ENCODE assay signal across 1 cellular context in the genomic region with DNA sequence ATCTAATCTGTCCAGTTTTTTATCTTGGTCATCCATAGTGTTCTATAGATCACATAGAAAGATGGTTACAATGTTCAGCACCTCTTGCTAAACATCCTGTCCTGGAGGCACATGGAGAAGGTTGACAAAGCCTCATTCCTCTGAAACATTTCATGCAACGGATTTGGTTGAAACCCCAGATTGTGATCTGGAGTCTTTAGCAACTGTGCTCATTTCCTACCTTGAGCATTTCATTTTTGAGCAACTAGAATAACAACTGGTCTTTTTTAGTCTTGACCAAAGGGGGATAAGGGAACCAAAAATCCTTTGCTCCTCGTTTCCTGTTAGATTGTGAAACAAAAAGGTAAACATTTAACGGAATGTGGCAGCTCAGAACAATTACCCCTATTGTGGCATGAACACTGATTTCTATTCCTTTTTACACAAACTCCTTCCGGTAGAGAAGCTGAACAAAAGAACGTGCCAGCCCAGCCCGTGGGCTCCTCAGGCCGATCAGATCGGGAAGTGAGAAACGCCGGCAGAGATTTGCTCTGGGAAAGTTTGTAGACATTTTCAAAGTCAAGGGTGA.
TF ChIP-seq lines count a peak whose summit lies in the region.

No MANE protein-coding gene starts in this region.

TF ChIP-seq in HepG2, 621 proteins besides CTCF, POLR2A, EP300 and RAD21 (continued from another document and continues in another):
- TF ChIP-seq, protein P1, sequence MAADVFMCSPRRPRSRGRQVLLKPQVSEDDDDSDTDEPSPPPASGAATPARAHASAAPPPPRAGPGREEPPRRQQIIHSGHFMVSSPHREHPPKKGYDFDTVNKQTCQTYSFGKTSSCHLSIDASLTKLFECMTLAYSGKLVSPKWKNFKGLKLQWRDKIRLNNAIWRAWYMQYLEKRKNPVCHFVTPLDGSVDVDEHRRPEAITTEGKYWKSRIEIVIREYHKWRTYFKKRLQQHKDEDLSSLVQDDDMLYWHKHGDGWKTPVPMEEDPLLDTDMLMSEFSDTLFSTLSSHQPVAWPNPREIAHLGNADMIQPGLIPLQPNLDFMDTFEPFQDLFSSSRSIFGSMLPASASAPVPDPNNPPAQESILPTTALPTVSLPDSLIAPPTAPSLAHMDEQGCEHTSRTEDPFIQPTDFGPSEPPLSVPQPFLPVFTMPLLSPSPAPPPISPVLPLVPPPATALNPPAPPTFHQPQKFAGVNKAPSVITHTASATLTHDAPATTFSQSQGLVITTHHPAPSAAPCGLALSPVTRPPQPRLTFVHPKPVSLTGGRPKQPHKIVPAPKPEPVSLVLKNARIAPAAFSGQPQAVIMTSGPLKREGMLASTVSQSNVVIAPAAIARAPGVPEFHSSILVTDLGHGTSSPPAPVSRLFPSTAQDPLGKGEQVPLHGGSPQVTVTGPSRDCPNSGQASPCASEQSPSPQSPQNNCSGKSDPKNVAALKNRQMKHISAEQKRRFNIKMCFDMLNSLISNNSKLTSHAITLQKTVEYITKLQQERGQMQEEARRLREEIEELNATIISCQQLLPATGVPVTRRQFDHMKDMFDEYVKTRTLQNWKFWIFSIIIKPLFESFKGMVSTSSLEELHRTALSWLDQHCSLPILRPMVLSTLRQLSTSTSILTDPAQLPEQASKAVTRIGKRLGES (CRISPR knock-in tag; IDR thresholded peaks at IDR 0.05; ENCODE audit: borderline replicate concordance) = no peak
- TF ChIP-seq, protein P2, sequence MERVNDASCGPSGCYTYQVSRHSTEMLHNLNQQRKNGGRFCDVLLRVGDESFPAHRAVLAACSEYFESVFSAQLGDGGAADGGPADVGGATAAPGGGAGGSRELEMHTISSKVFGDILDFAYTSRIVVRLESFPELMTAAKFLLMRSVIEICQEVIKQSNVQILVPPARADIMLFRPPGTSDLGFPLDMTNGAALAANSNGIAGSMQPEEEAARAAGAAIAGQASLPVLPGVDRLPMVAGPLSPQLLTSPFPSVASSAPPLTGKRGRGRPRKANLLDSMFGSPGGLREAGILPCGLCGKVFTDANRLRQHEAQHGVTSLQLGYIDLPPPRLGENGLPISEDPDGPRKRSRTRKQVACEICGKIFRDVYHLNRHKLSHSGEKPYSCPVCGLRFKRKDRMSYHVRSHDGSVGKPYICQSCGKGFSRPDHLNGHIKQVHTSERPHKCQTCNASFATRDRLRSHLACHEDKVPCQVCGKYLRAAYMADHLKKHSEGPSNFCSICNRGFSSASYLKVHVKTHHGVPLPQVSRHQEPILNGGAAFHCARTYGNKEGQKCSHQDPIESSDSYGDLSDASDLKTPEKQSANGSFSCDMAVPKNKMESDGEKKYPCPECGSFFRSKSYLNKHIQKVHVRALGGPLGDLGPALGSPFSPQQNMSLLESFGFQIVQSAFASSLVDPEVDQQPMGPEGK (CRISPR knock-in tag; IDR thresholded peaks at IDR 0.05) = peak; percentile 44; the same call in 1 of the 2 replicates
- peak; percentile 80; the same call in 1 of the 2 replicates for TF ChIP-seq THAP11 (CRISPR knock-in tag; IDR thresholded peaks at IDR 0.05)
- TF ChIP-seq ZNF724P (CRISPR knock-in tag; IDR thresholded peaks at IDR 0.05; ENCODE audit: borderline replicate concordance) = no peak
- no peak for TF ChIP-seq SIN3A (IDR thresholded peaks at IDR 0.05; ENCODE audit: borderline replicate concordance, low read depth, low read length)
- TF ChIP-seq ZSCAN21 (CRISPR knock-in tag; IDR thresholded peaks at IDR 0.05; ENCODE audit: borderline replicate concordance) = 0 out of 2 replicates have a peak, but pooled peaks have one; percentile 39
- no peak for TF ChIP-seq E2F2 (CRISPR knock-in tag; IDR thresholded peaks at IDR 0.05; ENCODE audit: borderline replicate concordance)
- TF ChIP-seq, protein P3, sequence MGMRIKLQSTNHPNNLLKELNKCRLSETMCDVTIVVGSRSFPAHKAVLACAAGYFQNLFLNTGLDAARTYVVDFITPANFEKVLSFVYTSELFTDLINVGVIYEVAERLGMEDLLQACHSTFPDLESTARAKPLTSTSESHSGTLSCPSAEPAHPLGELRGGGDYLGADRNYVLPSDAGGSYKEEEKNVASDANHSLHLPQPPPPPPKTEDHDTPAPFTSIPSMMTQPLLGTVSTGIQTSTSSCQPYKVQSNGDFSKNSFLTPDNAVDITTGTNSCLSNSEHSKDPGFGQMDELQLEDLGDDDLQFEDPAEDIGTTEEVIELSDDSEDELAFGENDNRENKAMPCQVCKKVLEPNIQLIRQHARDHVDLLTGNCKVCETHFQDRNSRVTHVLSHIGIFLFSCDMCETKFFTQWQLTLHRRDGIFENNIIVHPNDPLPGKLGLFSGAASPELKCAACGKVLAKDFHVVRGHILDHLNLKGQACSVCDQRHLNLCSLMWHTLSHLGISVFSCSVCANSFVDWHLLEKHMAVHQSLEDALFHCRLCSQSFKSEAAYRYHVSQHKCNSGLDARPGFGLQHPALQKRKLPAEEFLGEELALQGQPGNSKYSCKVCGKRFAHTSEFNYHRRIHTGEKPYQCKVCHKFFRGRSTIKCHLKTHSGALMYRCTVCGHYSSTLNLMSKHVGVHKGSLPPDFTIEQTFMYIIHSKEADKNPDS (CRISPR knock-in tag; IDR thresholded peaks at IDR 0.05) = 0 out of 2 replicates have a peak, but pooled peaks have one; percentile 55
- TF ChIP-seq ZEB1 (IDR thresholded peaks at IDR 0.05; ENCODE audit: insufficient replicate concordance, low read depth) = peak; percentile 78
- TF ChIP-seq SALL1 (CRISPR knock-in tag; IDR thresholded peaks at IDR 0.05) = peak; percentile 50; the same call in 1 of the 2 replicates
- TF ChIP-seq ZFP90 (CRISPR knock-in tag; IDR thresholded peaks at IDR 0.05; ENCODE audit: borderline replicate concordance) = no peak; the same call in 1 of the 2 replicates
- TF ChIP-seq BCLAF1 (IDR thresholded peaks at IDR 0.05) = no peak
- no peak for TF ChIP-seq ZNF329 (CRISPR knock-in tag; IDR thresholded peaks at IDR 0.05; ENCODE audit: low read depth)
- peak; percentile 50; the same call in 1 of the 2 replicates for TF ChIP-seq NR2F6 (IDR thresholded peaks at IDR 0.05)
- TF ChIP-seq NR2F6 (CRISPR knock-in tag; IDR thresholded peaks at IDR 0.05) = peak; percentile 63
- peak; percentile 90; the same call in 1 of the 2 replicates for TF ChIP-seq SSRP1 (CRISPR knock-in tag; IDR thresholded peaks at IDR 0.05)
- TF ChIP-seq ZBTB8A (CRISPR knock-in tag; IDR thresholded peaks at IDR 0.05; ENCODE audit: borderline replicate concordance, low read depth) = no peak
- peak; percentile 73; the same call in 1 of the 2 replicates for TF ChIP-seq BCL6 (CRISPR knock-in tag; IDR thresholded peaks at IDR 0.05)
- 0 out of 2 replicates have a peak, but pooled peaks have one; percentile 62 for TF ChIP-seq KDM2A (CRISPR knock-in tag; IDR thresholded peaks at IDR 0.05; ENCODE audit: borderline replicate concordance, low read depth)
- TF ChIP-seq IKZF1 (IDR thresholded peaks at IDR 0.05) = no peak
- no peak; the same call in 1 of the 2 replicates for TF ChIP-seq HOXD1 (CRISPR knock-in tag; IDR thresholded peaks at IDR 0.05)
- TF ChIP-seq, protein P4, sequence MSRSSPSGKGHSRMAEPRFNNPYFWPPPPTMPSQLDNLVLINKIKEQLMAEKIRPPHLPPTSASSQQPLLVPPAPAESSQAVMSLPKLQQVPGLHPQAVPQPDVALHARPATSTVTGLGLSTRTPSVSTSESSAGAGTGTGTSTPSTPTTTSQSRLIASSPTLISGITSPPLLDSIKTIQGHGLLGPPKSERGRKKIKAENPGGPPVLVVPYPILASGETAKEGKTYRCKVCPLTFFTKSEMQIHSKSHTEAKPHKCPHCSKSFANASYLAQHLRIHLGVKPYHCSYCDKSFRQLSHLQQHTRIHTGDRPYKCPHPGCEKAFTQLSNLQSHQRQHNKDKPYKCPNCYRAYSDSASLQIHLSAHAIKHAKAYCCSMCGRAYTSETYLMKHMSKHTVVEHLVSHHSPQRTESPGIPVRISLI (CRISPR knock-in tag; IDR thresholded peaks at IDR 0.05; ENCODE audit: borderline replicate concordance) = peak; percentile 44; the same call in 1 of the 2 replicates
- TF ChIP-seq MYPOP (CRISPR knock-in tag; IDR thresholded peaks at IDR 0.05) = peak; percentile 7; the same call in 1 of the 2 replicates
- no peak for TF ChIP-seq NR0B2 (CRISPR knock-in tag; IDR thresholded peaks at IDR 0.05)
- TF ChIP-seq KDM3A (CRISPR knock-in tag; IDR thresholded peaks at IDR 0.05; ENCODE audit: low read depth) = 0 out of 2 replicates have a peak, but pooled peaks have one; percentile 34
- no peak for TF ChIP-seq REXO4 (CRISPR knock-in tag; IDR thresholded peaks at IDR 0.05; ENCODE audit: borderline replicate concordance)
- TF ChIP-seq ZNF501 (CRISPR knock-in tag; IDR thresholded peaks at IDR 0.05) = peak; percentile 40; the same call in 1 of the 2 replicates
- 0 out of 2 replicates have a peak, but pooled peaks have one; percentile 45 for TF ChIP-seq ZC3H13 (CRISPR knock-in tag; IDR thresholded peaks at IDR 0.05)
- TF ChIP-seq FOXM1 (CRISPR knock-in tag; IDR thresholded peaks at IDR 0.05) = no peak
- TF ChIP-seq ETV6 (CRISPR knock-in tag; conservative IDR thresholded peaks at IDR 0.05) = 0 out of 2 replicates have a peak, but pooled peaks have one; percentile 53
- peak; percentile 47; the same call in 1 of the 2 replicates for TF ChIP-seq HNF4A (CRISPR knock-in tag; IDR thresholded peaks at IDR 0.05)
- TF ChIP-seq, protein P5, sequence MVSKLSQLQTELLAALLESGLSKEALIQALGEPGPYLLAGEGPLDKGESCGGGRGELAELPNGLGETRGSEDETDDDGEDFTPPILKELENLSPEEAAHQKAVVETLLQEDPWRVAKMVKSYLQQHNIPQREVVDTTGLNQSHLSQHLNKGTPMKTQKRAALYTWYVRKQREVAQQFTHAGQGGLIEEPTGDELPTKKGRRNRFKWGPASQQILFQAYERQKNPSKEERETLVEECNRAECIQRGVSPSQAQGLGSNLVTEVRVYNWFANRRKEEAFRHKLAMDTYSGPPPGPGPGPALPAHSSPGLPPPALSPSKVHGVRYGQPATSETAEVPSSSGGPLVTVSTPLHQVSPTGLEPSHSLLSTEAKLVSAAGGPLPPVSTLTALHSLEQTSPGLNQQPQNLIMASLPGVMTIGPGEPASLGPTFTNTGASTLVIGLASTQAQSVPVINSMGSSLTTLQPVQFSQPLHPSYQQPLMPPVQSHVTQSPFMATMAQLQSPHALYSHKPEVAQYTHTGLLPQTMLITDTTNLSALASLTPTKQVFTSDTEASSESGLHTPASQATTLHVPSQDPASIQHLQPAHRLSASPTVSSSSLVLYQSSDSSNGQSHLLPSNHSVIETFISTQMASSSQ (IDR thresholded peaks at IDR 0.05; ENCODE audit: low read depth) = peak; percentile 59; the same call in 1 of the 2 replicates
- TF ChIP-seq, protein P5 (CRISPR knock-in tag; IDR thresholded peaks at IDR 0.05; ENCODE audit: borderline replicate concordance) = peak; percentile 77; the same call in 1 of the 2 replicates
- TF ChIP-seq NFE2L2 (IDR thresholded peaks at IDR 0.05; ENCODE audit: low read length) = no peak
